9 cellular contexts compared by ENCODE assay signal in genomic region chr6:27127874-27128795, GRCh38.
DNase-seq lines count a peak whose midpoint lies in the region; ATAC-seq and TF ChIP-seq lines count a peak whose summit lies in the region.
"Had no signal": no experiment of that assay in that cellular context is flagged by ENCODE, and none has a peak within 500 bp of the region (broad histone marks: within the 10 kb centered on the region; RNA-seq: fewer than 3 reads in every experiment).

No MANE protein-coding gene starts in this region.

- H3K27me3 ChIP-seq in left ventricle myocardium inferior (ENCODE audit: low read depth): no peaks in the 10 kb centered on the region
- H3K27me3 ChIP-seq in PC-9 (ENCODE audit: insufficient read depth, low read depth): no peaks in the 10 kb centered on the region
- no peaks in the 10 kb centered on the region for H3K27me3 ChIP-seq in fibroblast of lung (ENCODE audit: control insufficient read depth, insufficient read depth, low read length)

- H3K9me3 ChIP-seq in left ventricle myocardium inferior (replicated peaks): no peaks in the 10 kb centered on the region
- H3K9me3 ChIP-seq in PC-9 (ENCODE audit: insufficient read depth, low read depth): no peaks in the 10 kb centered on the region
- H3K9me3 ChIP-seq in fibroblast of lung (ENCODE audit: control insufficient read depth, insufficient read depth, low read depth, low read length): no peaks in the 10 kb centered on the region

- BruUV-seq in PC-9 (replicated peaks; lab: Mats Ljungman, UMichigan): no TSS peak

- POLR2A ChIA-PET in PC-9 (lab: Charles Lee; ENCODE audit: unreplicated experiment): interaction anchor here (0.5 to 0.7 kb wide), 4 partner anchors 12 to 1008 kb away, joined by 3 to 16 read pairs (median 5); no protein-coding TSS in a partner anchor

- H3K4me1 ChIP-seq in left ventricle myocardium inferior (peaks cover 30% of the 10 kb centered on the region), PC-9 (replicated peaks; ENCODE audit: insufficient read depth) (peaks cover 12% of the 10 kb centered on the region), fibroblast of lung (ENCODE audit: control insufficient read depth, extremely low read depth, insufficient read depth, low read length) (no peaks in the 10 kb centered on the region)

- H3K79me2 ChIP-seq in PC-9 (ENCODE audit: low read depth): no peaks in the 10 kb centered on the region
- H3K79me2 ChIP-seq in fibroblast of lung (ENCODE audit: control insufficient read depth, insufficient read depth, low read length): no peaks in the 10 kb centered on the region

- H3K9ac ChIP-seq in fibroblast of lung (ENCODE audit: insufficient read depth, low read length): no peak overlapping the region

- CTCF ChIA-PET in PC-9 (lab: Charles Lee): interaction anchor here (0.6 to 0.7 kb wide), 4 partner anchors 29 to 1339 kb away, joined by 3 to 7 read pairs (median 4); no protein-coding TSS in a partner anchor

- DNase-seq in left ventricle myocardium inferior: no peak
- DNase-seq in left ventricle myocardium superior: no peak
- DNase-seq in PC-9: no peak
- DNase-seq in fibroblast of lung (ENCODE audit: low read depth in 2 of 2): no peak
- no peak for DNase-seq in stimulated activated CD4-positive, alpha-beta T cell treated with anti-CD3 and anti-CD28 coated beads, Interleukin-12 subunit alpha, Interleukin-12 subunit beta, amount 100 ng/mL, for 4 hours
- DNase-seq in substantia nigra (lab: John Stamatoyannopoulos, UW): no peak
- DNase-seq in activated gamma-delta T cell (lab: John Stamatoyannopoulos, UW): no peak
- DNase-seq: mesendoderm had no signal

- intact Hi-C loops in left ventricle myocardium inferior (cut with micrococcal nuclease): no loop called here
- intact Hi-C loops in left ventricle myocardium superior (cut with micrococcal nuclease): no loop called here
- intact Hi-C loops in PC-9 (cut with micrococcal nuclease; ENCODE audit: unreplicated experiment): loop anchor here (1.0 kb wide), 2 partner anchors 521 to 767 kb away; no protein-coding TSS in a partner anchor

- H3K27ac ChIP-seq in left ventricle myocardium inferior (replicated peaks) (peak overlapping the region; percentile 87), PC-9 (no peak overlapping the region), fibroblast of lung (ENCODE audit: insufficient read depth, low read length) (no peak overlapping the region), substantia nigra (ENCODE audit: low read depth, low read length, poor library complexity, severe bottlenecking) (no peak overlapping the region)

- no peak for TF ChIP-seq CTCF in left ventricle myocardium inferior (IDR thresholded peaks at IDR 0.05; ENCODE audit: borderline replicate concordance)
- no peak for TF ChIP-seq CTCF in PC-9 (conservative IDR thresholded peaks at IDR 0.05)
- TF ChIP-seq CTCF in fibroblast of lung (conservative IDR thresholded peaks at IDR 0.05 in 1 of 2, IDR thresholded peaks at IDR 0.05 in 1 of 2; ENCODE audit: low read depth in 1 of 2, low read length in 2 of 2): no peak

- ATAC-seq in left ventricle myocardium superior: no peak
- ATAC-seq in HG03460 (IDR thresholded peaks at IDR 0.05; ENCODE audit: unreplicated experiment): no peak

- H2AFZ ChIP-seq in PC-9: no peak overlapping the region
- no peak overlapping the region for H2AFZ ChIP-seq in fibroblast of lung (ENCODE audit: low read length)

- no peaks in the 10 kb centered on the region for H3K9me2 ChIP-seq in PC-9 (ENCODE audit: insufficient read depth)

- H4K20me1 ChIP-seq in PC-9 (ENCODE audit: insufficient read depth) (no peaks in the 10 kb centered on the region), fibroblast of lung (ENCODE audit: control insufficient read depth, extremely low read depth, insufficient read depth, low read length) (no peaks in the 10 kb centered on the region)

- no peak overlapping the region for H3K4me3 ChIP-seq in left ventricle myocardium inferior
- no peak overlapping the region for H3K4me3 ChIP-seq in PC-9
- peak overlapping the region in 2 of 4 experiments; percentile 59 to 75 for H3K4me3 ChIP-seq in fibroblast of lung (replicated peaks in 1 of 4; ENCODE audit: control extremely low read depth in 1 of 4, insufficient read depth in 1 of 4, low read depth in 3 of 4, low read length in 4 of 4)

- H3K36me3 ChIP-seq in left ventricle myocardium inferior (no peaks in the 10 kb centered on the region), PC-9 (ENCODE audit: low read depth) (no peaks in the 10 kb centered on the region), fibroblast of lung (ENCODE audit: control insufficient read depth, insufficient read depth, low read length) (no peaks in the 10 kb centered on the region)

- peaks cover 18% of the 10 kb centered on the region for H3F3A ChIP-seq in PC-9 (ENCODE audit: insufficient read depth, low read depth)

- 0 out of 2 replicates have a peak overlapping the region, but pooled peaks have one; percentile 1 for H3K4me2 ChIP-seq in PC-9
- peak overlapping the region; percentile 84 for H3K4me2 ChIP-seq in fibroblast of lung (ENCODE audit: extremely low read depth, insufficient read depth, low read length)
